In genomic region chr7:123649956-123650355, GRCh38 we compare ENCODE assay signal across 21 cellular contexts. TPM values are rescaled to one million over a fixed set of nuclear protein-coding genes. Genes with fewer than 3 reads are reported as not detected.
DNase-seq lines count a peak whose midpoint lies in the region; ATAC-seq lines count a peak whose summit lies in the region.
"Had no signal": no experiment of that assay in that cellular context is flagged by ENCODE, and none has a peak within 500 bp of the region (broad histone marks: within the 10 kb centered on the region; RNA-seq: fewer than 3 reads in every experiment).

No MANE protein-coding gene starts in this region.

- peak; percentile 20 for DNase-seq in AG20443 (ENCODE audit: low spot score)
- DNase-seq in Kasumi-1 (lab: John Stamatoyannopoulos, UW) = peak; percentile 1 to 14
- DNase-seq in astrocyte of the hippocampus (ENCODE audit: low read depth, low spot score) = peak; percentile 31
- DNase-seq in iris pigment epithelial cell (ENCODE audit: low read depth) = peak; percentile 54
- no peak for DNase-seq in activated T-helper 1 cell treated with anti-CD3 and anti-CD28 coated beads, Interleukin-12 subunit alpha, Interleukin-12 subunit beta, Interleukin-2, Interleukin-4 antibody, amounts not matched to agents 30 ng/mL and 10 ng/mL and 1 ng/mL, durations not matched to agents 14 hours and 24 hours and 36 hours (ENCODE audit: low spot score)
- DNase-seq in T-helper 1 cell = no peak
- no peak for DNase-seq in SHP77 (lab: John Stamatoyannopoulos, UW)
- DNase-seq: activated CD4-positive, alpha-beta T cell treated with anti-CD3 and anti-CD28 coated beads, Interleukin-2, amount 10 ng/mL, durations not matched to agents 24 days and 14 days; COR-L47; GDM1; kidney; mucosa of descending colon; NCI-H2107; small intestine; upper lobe of right lung had no signal

- H3K27me3 Mint-ChIP-seq in activated T-helper 1 cell treated with anti-CD3 and anti-CD28 coated beads, Interleukin-12 subunit alpha, Interleukin-12 subunit beta, Interleukin-2, Interleukin-4 antibody, amounts not matched to agents 30 ng/mL and 10 ng/mL and 1 ng/mL, durations not matched to agents 14 hours and 24 hours and 36 hours (ENCODE audit: insufficient read depth) = no peaks in the 10 kb centered on the region

- H3K27ac Mint-ChIP-seq in activated T-helper 1 cell treated with anti-CD3 and anti-CD28 coated beads, Interleukin-12 subunit alpha, Interleukin-12 subunit beta, Interleukin-2, Interleukin-4 antibody, amounts not matched to agents 30 ng/mL and 10 ng/mL and 1 ng/mL, durations not matched to agents 14 hours and 24 hours and 36 hours = no peak overlapping the region
- H3K27ac Mint-ChIP-seq: activated CD4-positive, alpha-beta T cell treated with anti-CD3 and anti-CD28 coated beads, Interleukin-2, amount 10 ng/mL, durations not matched to agents 24 days and 14 days; activated naive CD4-positive, alpha-beta T cell treated with anti-CD3 and anti-CD28 coated beads, Interleukin-2, amount 50 U/mL, for 24 hours; stimulated activated effector memory CD8-positive, alpha-beta T cell treated with anti-CD3 and anti-CD28 coated beads, Interleukin-12 subunit alpha, Interleukin-12 subunit beta, amount 100 ng/mL, for 72 hours had no signal

- H3K4me3 Mint-ChIP-seq in activated T-helper 1 cell treated with anti-CD3 and anti-CD28 coated beads, Interleukin-12 subunit alpha, Interleukin-12 subunit beta, Interleukin-2, Interleukin-4 antibody, amounts not matched to agents 30 ng/mL and 10 ng/mL and 1 ng/mL, durations not matched to agents 14 hours and 24 hours and 36 hours = no peak overlapping the region
- H3K4me3 Mint-ChIP-seq: activated CD4-positive, alpha-beta T cell treated with anti-CD3 and anti-CD28 coated beads, Interleukin-2, amount 10 ng/mL, durations not matched to agents 24 days and 14 days; activated naive CD4-positive, alpha-beta T cell treated with anti-CD3 and anti-CD28 coated beads, Interleukin-2, amount 50 U/mL, for 24 hours; central memory CD8-positive, alpha-beta T cell; stimulated activated effector memory CD8-positive, alpha-beta T cell treated with anti-CD3 and anti-CD28 coated beads, Interleukin-12 subunit alpha, Interleukin-12 subunit beta, amount 100 ng/mL, for 72 hours had no signal

- ATAC-seq in GM18909 (IDR thresholded peaks at IDR 0.05; ENCODE audit: poor library complexity, unreplicated experiment) = no peak
- ATAC-seq: mucosa of descending colon; stimulated activated effector memory CD8-positive, alpha-beta T cell treated with anti-CD3 and anti-CD28 coated beads, Interleukin-12 subunit alpha, Interleukin-12 subunit beta, amount 100 ng/mL, for 72 hours; upper lobe of right lung had no signal

- H3K9me3 Mint-ChIP-seq in activated T-helper 1 cell treated with anti-CD3 and anti-CD28 coated beads, Interleukin-12 subunit alpha, Interleukin-12 subunit beta, Interleukin-2, Interleukin-4 antibody, amounts not matched to agents 30 ng/mL and 10 ng/mL and 1 ng/mL, durations not matched to agents 14 hours and 24 hours and 36 hours = no peaks in the 10 kb centered on the region
- H3K9me3 Mint-ChIP-seq: activated CD4-positive, alpha-beta T cell treated with anti-CD3 and anti-CD28 coated beads, Interleukin-2, amount 10 ng/mL, durations not matched to agents 24 days and 14 days; activated naive CD4-positive, alpha-beta T cell treated with anti-CD3 and anti-CD28 coated beads, Interleukin-2, amount 50 U/mL, for 24 hours; central memory CD8-positive, alpha-beta T cell; stimulated activated effector memory CD8-positive, alpha-beta T cell treated with anti-CD3 and anti-CD28 coated beads, Interleukin-12 subunit alpha, Interleukin-12 subunit beta, amount 100 ng/mL, for 72 hours had no signal

- H3K36me3 Mint-ChIP-seq in activated T-helper 1 cell treated with anti-CD3 and anti-CD28 coated beads, Interleukin-12 subunit alpha, Interleukin-12 subunit beta, Interleukin-2, Interleukin-4 antibody, amounts not matched to agents 30 ng/mL and 10 ng/mL and 1 ng/mL, durations not matched to agents 14 hours and 24 hours and 36 hours (ENCODE audit: low read depth) = no peaks in the 10 kb centered on the region
- H3K36me3 Mint-ChIP-seq: activated naive CD4-positive, alpha-beta T cell treated with anti-CD3 and anti-CD28 coated beads, Interleukin-2, amount 50 U/mL, for 24 hours; stimulated activated effector memory CD8-positive, alpha-beta T cell treated with anti-CD3 and anti-CD28 coated beads, Interleukin-12 subunit alpha, Interleukin-12 subunit beta, amount 100 ng/mL, for 72 hours had no signal

- intact Hi-C loops in activated T-helper 1 cell treated with anti-CD3 and anti-CD28 coated beads, Interleukin-12 subunit alpha, Interleukin-12 subunit beta, Interleukin-2, Interleukin-4 antibody, amounts not matched to agents 30 ng/mL and 10 ng/mL and 1 ng/mL, durations not matched to agents 14 hours and 24 hours and 36 hours (cut with micrococcal nuclease) = no loop called here

- H3K4me1 Mint-ChIP-seq in activated T-helper 1 cell treated with anti-CD3 and anti-CD28 coated beads, Interleukin-12 subunit alpha, Interleukin-12 subunit beta, Interleukin-2, Interleukin-4 antibody, amounts not matched to agents 30 ng/mL and 10 ng/mL and 1 ng/mL, durations not matched to agents 14 hours and 24 hours and 36 hours (ENCODE audit: low read depth) = no peaks in the 10 kb centered on the region
- H3K4me1 Mint-ChIP-seq: activated CD4-positive, alpha-beta T cell treated with anti-CD3 and anti-CD28 coated beads, Interleukin-2, amount 10 ng/mL, durations not matched to agents 24 days and 14 days; activated naive CD4-positive, alpha-beta T cell treated with anti-CD3 and anti-CD28 coated beads, Interleukin-2, amount 50 U/mL, for 24 hours; central memory CD8-positive, alpha-beta T cell; stimulated activated effector memory CD8-positive, alpha-beta T cell treated with anti-CD3 and anti-CD28 coated beads, Interleukin-12 subunit alpha, Interleukin-12 subunit beta, amount 100 ng/mL, for 72 hours had no signal

RNA-seq across cellular contexts. Expression of gene LMOD2, which starts 5.7 kb away (rescaled TPM):
- not detected in 2 replicates for total RNA-seq in activated T-helper 1 cell treated with anti-CD3 and anti-CD28 coated beads, Interleukin-12 subunit alpha, Interleukin-12 subunit beta, Interleukin-2, Interleukin-4 antibody, amounts not matched to agents 30 ng/mL and 10 ng/mL and 1 ng/mL, durations not matched to agents 14 hours and 24 hours and 36 hours
- total RNA-seq: activated CD4-positive, alpha-beta T cell treated with anti-CD3 and anti-CD28 coated beads, Interleukin-2, amount 10 ng/mL, durations not matched to agents 24 days and 14 days; kidney; osteoblast; T-helper 2 cell treated with Interferon-gamma antibody and Interleukin-4, amounts not matched to agents 100 ng/mL and 5 ng/mL, for 36 hours had no signal

RNA-seq across cellular contexts. Expression of gene ASB15, which starts 48.3 kb away (rescaled TPM):
- total RNA-seq in activated T-helper 1 cell treated with anti-CD3 and anti-CD28 coated beads, Interleukin-12 subunit alpha, Interleukin-12 subunit beta, Interleukin-2, Interleukin-4 antibody, amounts not matched to agents 30 ng/mL and 10 ng/mL and 1 ng/mL, durations not matched to agents 14 hours and 24 hours and 36 hours = not detected in 2 replicates
- total RNA-seq: activated CD4-positive, alpha-beta T cell treated with anti-CD3 and anti-CD28 coated beads, Interleukin-2, amount 10 ng/mL, durations not matched to agents 24 days and 14 days; kidney; mucosa of descending colon; osteoblast; T-helper 2 cell treated with Interferon-gamma antibody and Interleukin-4, amounts not matched to agents 100 ng/mL and 5 ng/mL, for 36 hours; upper lobe of right lung had no signal

Comparison
In these comparisons a context has a peak if more than half of its experiments do, and no peak if none do; other contexts are left out.
1. DNase-seq: peak in AG20443 (single experiment), Kasumi-1 (2 of 2), astrocyte of the hippocampus (single experiment) and iris pigment epithelial cell (single experiment); none in activated T-helper 1 cell treated with anti-CD3 and anti-CD28 coated beads, Interleukin-12 subunit alpha, Interleukin-12 subunit beta, Interleukin-2, Interleukin-4 antibody, amounts not matched to agents 30 ng/mL and 10 ng/mL and 1 ng/mL, durations not matched to agents 14 hours and 24 hours and 36 hours (single experiment), T-helper 1 cell (0 of 5) and SHP77 (0 of 2).